ENCODE assay signal across 1 cellular context in the genomic region with DNA sequence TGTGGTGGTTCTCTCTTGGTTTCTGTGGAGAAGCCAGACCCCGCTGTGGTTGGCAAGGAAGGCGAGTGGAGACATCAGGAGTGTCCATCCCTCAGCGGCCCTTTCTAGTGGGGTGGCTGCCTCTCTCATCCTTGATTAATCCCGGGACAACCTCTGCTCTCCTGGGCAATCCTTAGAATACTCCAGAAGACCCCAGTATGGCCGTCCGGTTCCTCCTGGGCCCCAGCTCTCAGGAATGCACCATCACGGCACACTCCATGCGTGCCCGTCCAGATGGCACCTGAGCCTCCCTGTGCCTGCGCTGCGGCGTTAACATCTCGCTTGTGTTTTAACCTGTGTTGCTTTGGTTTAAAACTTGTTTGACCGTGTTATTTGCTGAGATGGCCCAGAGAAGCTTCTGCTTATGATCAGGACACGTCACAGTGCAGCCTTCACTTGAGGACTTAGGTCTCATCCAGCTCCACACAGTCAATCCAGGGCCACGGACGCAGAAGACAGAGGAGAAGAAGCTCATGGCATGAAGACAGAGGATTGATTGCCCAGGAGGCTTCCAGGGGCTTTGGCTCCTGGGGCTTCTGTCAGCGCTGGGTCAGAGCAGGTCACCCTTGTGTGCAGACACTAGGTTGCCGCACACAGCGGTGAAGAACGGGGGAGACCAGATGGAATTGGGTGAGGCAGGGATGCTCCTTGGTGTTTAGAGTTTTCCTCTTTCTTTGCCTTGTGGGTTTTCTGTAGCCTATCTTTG. TPM values are rescaled to one million over a fixed set of nuclear protein-coding genes. Genes with fewer than 3 reads are reported as not detected.
"Had no signal": no experiment of that assay in that cellular context is flagged by ENCODE, and none has a peak within 500 bp of the region (broad histone marks: within the 10 kb centered on the region; RNA-seq: fewer than 3 reads in every experiment).

No MANE protein-coding gene starts in this region.

RNA-seq across cellular contexts. Expression of a gene that starts 20.7 kb away (rescaled TPM):
- total RNA-seq: ascending aorta had no signal
